ENCODE assay signal across 21 cellular contexts in the genomic region with DNA sequence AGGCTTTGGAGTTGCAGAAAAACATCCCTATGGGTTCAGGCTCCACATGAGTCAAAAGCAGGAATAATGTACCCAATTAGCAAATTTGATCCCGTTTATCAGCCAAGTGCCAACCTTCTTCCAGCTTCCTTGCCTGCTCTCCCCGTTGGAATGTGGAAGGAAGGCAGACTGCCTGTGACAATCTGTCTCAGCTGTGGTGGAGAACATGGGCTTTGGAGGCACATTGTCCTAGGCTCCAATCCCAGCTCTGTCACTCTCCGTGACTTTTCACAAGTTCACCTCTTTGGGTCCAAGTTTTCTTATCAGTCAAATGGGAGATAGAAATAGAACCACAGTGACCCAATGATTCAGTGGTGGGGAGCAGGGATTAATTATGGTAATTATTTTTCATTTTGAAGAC.
A peak's percentile ranks its signal among the peaks of the same experiment; 100 is the strongest.
DNase-seq lines count a peak whose midpoint lies in the region; ATAC-seq and TF ChIP-seq lines count a peak whose summit lies in the region.
"Had no signal": no experiment of that assay in that cellular context is flagged by ENCODE, and none has a peak within 500 bp of the region (broad histone marks: within the 10 kb centered on the region; RNA-seq: fewer than 3 reads in every experiment).

No MANE protein-coding gene starts in this region.

- H3K36me3 Mint-ChIP-seq in endothelial cell (ENCODE audit: low read depth, unreplicated experiment), result peaks cover 14% of the 10 kb centered on the region

- no peaks in the 10 kb centered on the region for H4K20me1 ChIP-seq in osteoblast (ENCODE audit: insufficient read depth, low read length)

- no peak overlapping the region for H3K4me3 Mint-ChIP-seq in endothelial cell (ENCODE audit: unreplicated experiment)
- H3K4me3 Mint-ChIP-seq: CD4-positive, alpha-beta memory T cell had no signal

- H3K4me2 ChIP-seq in osteoblast (ENCODE audit: insufficient read depth, low read length), result no peak overlapping the region
- H3K4me2 ChIP-seq: BLaER1 treated with 17β-estradiol and CSF1 and Interleukin-3, amounts not matched to agents 10 nM and 100 nM had no signal

- no peak overlapping the region for H2AFZ ChIP-seq in osteoblast (ENCODE audit: low read length)

- H3K9me3 Mint-ChIP-seq in endothelial cell (ENCODE audit: unreplicated experiment), result no peaks in the 10 kb centered on the region
- H3K9me3 Mint-ChIP-seq: CD4-positive, alpha-beta memory T cell had no signal

- no peaks in the 10 kb centered on the region for H3K9me3 ChIP-seq in right atrium auricular region
- no peaks in the 10 kb centered on the region for H3K9me3 ChIP-seq in osteoblast (ENCODE audit: low read depth, low read length)
- H3K9me3 ChIP-seq: BLaER1 treated with 17β-estradiol and CSF1 and Interleukin-3, amounts not matched to agents 10 nM and 100 nM had no signal

- DNase-seq in Right ventricle myocardium inferior (ENCODE audit: missing footprints) (no peak), cardiac septum (ENCODE audit: low spot score) (no peak), endothelial cell (ENCODE audit: low spot score) (no peak), right atrium auricular region (ENCODE audit: low spot score) (no peak), superior temporal gyrus (ENCODE audit: extremely low spot score) (no peak), osteoblast (ENCODE audit: insufficient read length, low spot score, missing footprints) (no peak), NCI-H345 (lab: John Stamatoyannopoulos, UW) (no peak)
- no peak for DNase-seq in effector CD4-positive, alpha-beta T cell
- DNase-seq: 8988T; CD4-positive, alpha-beta memory T cell; GOT3; MV-4-11; NCI-H1105 treated with DMSO at 0.1 percent for 48 hours; NCI-H2029 treated with DMSO at 0.1 percent for 48 hours; NCI-H2171; NCI-H524 treated with DMSO at 0.1 percent for 48 hours; NCI-H82; OCI-M1; SHP77 had no signal

- H3K27me3 ChIP-seq in right atrium auricular region (no peaks in the 10 kb centered on the region), osteoblast (ENCODE audit: insufficient read depth, low read length) (no peaks in the 10 kb centered on the region)
- H3K27me3 ChIP-seq: BLaER1 treated with 17β-estradiol and CSF1 and Interleukin-3, amounts not matched to agents 10 nM and 100 nM had no signal

- peak; percentile 71 for ATAC-seq in Right ventricle myocardium inferior
- ATAC-seq: HCT116 had no signal

- peak overlapping the region; percentile 16 for H3K27ac Mint-ChIP-seq in endothelial cell (ENCODE audit: unreplicated experiment)

- intact Hi-C loops in Right ventricle myocardium inferior (cut with DNase I) (loop anchor here (10.0 kb wide), 2 partner anchors 139 to 269 kb away; no protein-coding TSS in a partner anchor), cardiac septum (cut with DNase I) (no loop called here)

- H3K27me3 Mint-ChIP-seq in endothelial cell (ENCODE audit: unreplicated experiment), result peaks cover 2% of the 10 kb centered on the region
- H3K27me3 Mint-ChIP-seq: CD4-positive, alpha-beta memory T cell had no signal

- H3K4me1 Mint-ChIP-seq in endothelial cell (ENCODE audit: unreplicated experiment), result peaks cover 18% of the 10 kb centered on the region

- peak overlapping the region; percentile 60 to 82 for H3K27ac ChIP-seq in right atrium auricular region
- no peak overlapping the region for H3K27ac ChIP-seq in osteoblast (ENCODE audit: low read depth, low read length)
- H3K27ac ChIP-seq: BLaER1 treated with 17β-estradiol and CSF1 and Interleukin-3, amounts not matched to agents 10 nM and 100 nM had no signal

- H3K4me3 ChIP-seq in right atrium auricular region, result no peak overlapping the region
- H3K4me3 ChIP-seq in osteoblast (ENCODE audit: insufficient read depth, low read length), result no peak overlapping the region
- H3K4me3 ChIP-seq: BLaER1 treated with 17β-estradiol and CSF1 and Interleukin-3, amounts not matched to agents 10 nM and 100 nM had no signal

- H3K36me3 ChIP-seq in right atrium auricular region (peaks cover 14% of the 10 kb centered on the region), osteoblast (ENCODE audit: insufficient read depth, low read length) (no peaks in the 10 kb centered on the region)

- TF ChIP-seq CTCF in endothelial cell (IDR thresholded peaks at IDR 0.05; ENCODE audit: unreplicated experiment) (no peak), right atrium auricular region (IDR thresholded peaks at IDR 0.05) (no peak), osteoblast (IDR thresholded peaks at IDR 0.05; ENCODE audit: extremely low read depth, low read depth, low read length) (no peak)

- H3K79me2 ChIP-seq in osteoblast (ENCODE audit: insufficient read depth, low read length), result no peaks in the 10 kb centered on the region

- peaks cover 0 to 88% of the 10 kb centered on the region in 2 donors for H3K4me1 ChIP-seq in right atrium auricular region
- H3K4me1 ChIP-seq in osteoblast (ENCODE audit: insufficient read depth, low read length), result peaks cover 24% of the 10 kb centered on the region
